Comparison of ENCODE assay signal across 28 cellular contexts in genomic region chr20:52306477-52306876, GRCh38.
"Had no signal": no experiment of that assay in that cellular context is flagged by ENCODE, and none has a peak within 500 bp of the region (broad histone marks: within the 10 kb centered on the region; RNA-seq: fewer than 3 reads in every experiment).

No MANE protein-coding gene starts in this region.

- H3K4me2 ChIP-seq: PC-9 had no signal

- H3K4me1 Mint-ChIP-seq: activated B cell treated with CpG ODN at 0.5 μM for 24 hours had no signal

- H3K36me3 Mint-ChIP-seq: brain, T-cell had no signal

- DNase-seq: activated B cell treated with CpG ODN at 0.5 μM for 24 hours; activated CD4-positive, CD25-positive, alpha-beta regulatory T cell treated with anti-CD3 and anti-CD28 coated beads, Interleukin-2, amount 50 U/mL, for 72 hours; activated gamma-delta T cell; activated T-cell treated with anti-CD3 and anti-CD28 coated beads for 4 hours; caudate nucleus; cerebellar nuclear complex; Karpas-422; KBM-7; NCI-H1048; NCI-H1105 treated with DMSO at 0.1 percent for 48 hours; NCI-H1436; NCI-H1694; NCI-H1930; NCI-H2081 treated with DMSO at 0.1 percent for 48 hours; NCI-H345; NCI-H524 treated with DMSO at 0.1 percent for 48 hours; NCI-H748 treated with DMSO at 0.1 percent for 48 hours; PC-9; SIG-M5; T-helper 9 cell had no signal

- H3K4me3 Mint-ChIP-seq: activated B cell treated with CpG ODN at 0.5 μM for 24 hours, brain had no signal

- H3K4me3 ChIP-seq: PC-9 had no signal

- H3K27me3 Mint-ChIP-seq: T-cell had no signal

- ATAC-seq: Right ventricle myocardium inferior, SK-N-SH treated with all-trans-retinoic acid at 6 μM for 48 hours had no signal

- H3K9me3 Mint-ChIP-seq: activated B cell treated with CpG ODN at 0.5 μM for 24 hours; activated CD4-positive, alpha-beta T cell treated with anti-CD3 and anti-CD28 coated beads, Interleukin-2, amount 10 ng/mL, durations not matched to agents 24 days and 14 days; activated T-helper 2 cell treated with anti-CD3 and anti-CD28 coated beads, Interferon-gamma antibody, Interleukin-2, Interleukin-4, amounts not matched to agents 10 μg/mL and 5 μg/mL and 100 μg/mL, durations not matched to agents 14 hours and 24 hours and 36 hours; brain; T-cell had no signal

- H3K27ac Mint-ChIP-seq: activated B cell treated with CpG ODN at 0.5 μM for 24 hours, brain had no signal

- H3K27ac ChIP-seq: PC-9, RWPE1, VCaP had no signal
